Comparison of ENCODE assay signal across 9 cellular contexts in the genomic region with DNA sequence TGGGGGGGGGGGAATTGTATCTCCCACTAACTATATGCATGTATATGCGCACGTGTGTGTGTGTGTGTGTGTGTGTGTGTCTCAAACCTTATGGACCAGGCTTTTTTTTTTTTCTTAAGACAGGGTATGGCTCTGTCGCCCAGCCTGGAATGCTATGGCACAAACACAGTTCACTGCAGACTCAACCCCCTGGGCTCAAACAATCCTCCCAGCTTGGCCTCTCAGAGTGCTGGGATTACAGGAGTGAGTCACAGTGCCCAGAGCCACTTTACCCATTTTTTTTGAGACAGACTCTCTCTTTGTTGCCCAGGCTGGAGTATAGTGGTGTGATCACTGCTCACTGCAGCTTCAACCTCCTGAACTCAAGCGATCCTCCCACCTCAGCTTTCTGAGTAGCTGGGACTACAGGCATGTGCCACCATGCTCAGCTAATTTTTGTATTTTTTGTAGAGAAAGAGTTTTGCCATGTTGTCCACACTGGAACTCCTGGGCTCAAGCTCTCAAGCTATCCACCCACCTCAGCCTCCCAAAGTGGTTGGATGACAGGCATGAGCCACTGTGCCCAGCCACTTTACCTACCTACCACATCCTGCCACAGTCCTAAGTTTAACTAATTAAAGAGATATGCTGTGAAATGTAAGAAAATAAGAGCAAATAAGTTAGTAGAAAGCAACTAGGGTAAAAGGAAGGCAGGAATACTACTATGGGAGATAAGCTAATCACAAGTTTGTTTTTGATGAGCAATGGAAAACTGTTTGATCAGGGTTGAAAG.
A peak's percentile ranks its signal among the peaks of the same experiment; 100 is the strongest.
DNase-seq lines count a peak whose midpoint lies in the region; ATAC-seq lines count a peak whose summit lies in the region.
"Had no signal": no experiment of that assay in that cellular context is flagged by ENCODE, and none has a peak within 500 bp of the region (broad histone marks: within the 10 kb centered on the region; RNA-seq: fewer than 3 reads in every experiment).

No MANE protein-coding gene starts in this region.

- H3K36me3 Mint-ChIP-seq in activated naive CD8-positive, alpha-beta T cell = peaks cover 7% of the 10 kb centered on the region

- peak; percentile 39 for DNase-seq in HK-2 (ENCODE audit: unreplicated experiment)
- DNase-seq in left kidney (ENCODE audit: low read depth, low spot score) = peak; percentile 20
- no peak for DNase-seq in NCI-H2107 (lab: John Stamatoyannopoulos, UW)

- peaks cover 50% of the 10 kb centered on the region for H3K79me2 ChIP-seq in ACC112 (ENCODE audit: control insufficient read depth, insufficient read depth, low read length, unreplicated experiment)

- no peak overlapping the region for H2AFZ ChIP-seq in ACC112 (ENCODE audit: low read length, unreplicated experiment)

- H3K27ac ChIP-seq in ACC112 (ENCODE audit: low read depth, low read length) = peak overlapping the region; percentile 61; the same call in 1 of the 2 replicates

- no peaks in the 10 kb centered on the region for H3K9me3 Mint-ChIP-seq in activated naive CD8-positive, alpha-beta T cell (ENCODE audit: low read depth)

- peak overlapping the region; percentile 98 for H3K4me3 ChIP-seq in ACC112 (ENCODE audit: low read depth, low read length)

- ATAC-seq in HG03342 (IDR thresholded peaks at IDR 0.05; ENCODE audit: unreplicated experiment) = no peak
- ATAC-seq in GM19397 (IDR thresholded peaks at IDR 0.05; ENCODE audit: unreplicated experiment) = no peak
- no peak for ATAC-seq in HG02885 (IDR thresholded peaks at IDR 0.05; ENCODE audit: poor library complexity, unreplicated experiment)

- no peaks in the 10 kb centered on the region for H3K27me3 Mint-ChIP-seq in activated naive CD8-positive, alpha-beta T cell

- peaks cover 6% of the 10 kb centered on the region; the same call in 1 of the 2 replicates for H3K36me3 ChIP-seq in ACC112 (ENCODE audit: insufficient read depth, low read length)

- H3K4me3 Mint-ChIP-seq in activated naive CD8-positive, alpha-beta T cell = peak overlapping the region; percentile 95

- H3K27ac Mint-ChIP-seq in activated naive CD8-positive, alpha-beta T cell = peak overlapping the region; percentile 95

- H3K27me3 ChIP-seq in ACC112 (ENCODE audit: insufficient read depth, low read length) = no peaks in the 10 kb centered on the region
- H3K27me3 ChIP-seq: upper lobe of left lung had no signal

- H3K4me1 ChIP-seq in ACC112 (ENCODE audit: control insufficient read depth, insufficient read depth, low read length, unreplicated experiment) = peaks cover 16% of the 10 kb centered on the region

- H3K4me1 Mint-ChIP-seq in activated naive CD8-positive, alpha-beta T cell (ENCODE audit: low read depth) = peaks cover 46% of the 10 kb centered on the region
